ENCODE assay signal across 23 cellular contexts in the genomic region with DNA sequence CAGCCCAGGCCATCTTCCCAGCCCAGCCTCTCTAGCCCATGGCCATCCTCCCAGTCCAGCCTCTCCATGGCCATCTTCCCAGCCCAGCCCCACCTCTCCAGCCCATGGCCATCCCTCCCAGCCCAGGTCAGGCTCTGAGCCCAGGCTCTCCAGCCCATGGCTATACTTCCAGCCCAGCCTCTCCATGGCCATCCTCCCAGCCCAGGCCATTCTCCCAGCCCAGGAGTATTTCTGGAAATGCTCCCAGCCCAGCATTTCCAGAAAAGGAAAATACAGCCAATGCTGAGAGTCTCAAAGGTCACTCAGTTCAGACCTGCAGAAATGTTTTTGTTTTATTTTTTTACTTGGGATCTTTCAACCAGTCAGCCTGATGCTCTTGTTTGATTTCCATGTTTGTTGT.
"Had no signal": no experiment of that assay in that cellular context is flagged by ENCODE, and none has a peak within 500 bp of the region (broad histone marks: within the 10 kb centered on the region; RNA-seq: fewer than 3 reads in every experiment).

No MANE protein-coding gene starts in this region.

- H3K27me3 ChIP-seq: brain microvascular endothelial cell, gastroesophageal sphincter, ovary, vagina had no signal

- H3K36me3 ChIP-seq: brain microvascular endothelial cell, gastroesophageal sphincter, lower lobe of right lung, ovary, prostate gland, stomach, vagina had no signal

- H3K36me3 Mint-ChIP-seq: activated naive CD4-positive, alpha-beta T cell treated with anti-CD3 and anti-CD28 coated beads, Interleukin-2, amount 50 U/mL, for 24 hours; naive thymus-derived CD4-positive, alpha-beta T cell had no signal

- H3K4me3 ChIP-seq: gastroesophageal sphincter, lower lobe of right lung, ovary, prostate gland, stomach, vagina had no signal

- H3K4me1 ChIP-seq: gastroesophageal sphincter, lower lobe of right lung, prostate gland, stomach, vagina had no signal

- H3K27ac Mint-ChIP-seq: activated CD8-positive, alpha-beta T cell treated with anti-CD3 and anti-CD28 coated beads, Interleukin-2, amount 10 ng/mL, durations not matched to agents 7 days and 5 days; activated T-helper 1 cell treated with anti-CD3 and anti-CD28 coated beads, Interleukin-12 subunit alpha, Interleukin-12 subunit beta, Interleukin-2, Interleukin-4 antibody, amounts not matched to agents 30 ng/mL and 10 ng/mL and 1 ng/mL, durations not matched to agents 14 hours and 24 hours and 36 hours; naive thymus-derived CD4-positive, alpha-beta T cell had no signal

- ATAC-seq: activated CD8-positive, alpha-beta T cell treated with anti-CD3 and anti-CD28 coated beads, Interleukin-2, amount 10 ng/mL, durations not matched to agents 7 days and 5 days; esophagus mucosa; gastroesophageal sphincter; left colon had no signal

- H3K27ac ChIP-seq: brain microvascular endothelial cell, gastroesophageal sphincter, lower lobe of right lung, ovary, prostate gland, stomach, vagina had no signal

- H3K4me3 Mint-ChIP-seq: activated CD8-positive, alpha-beta T cell treated with anti-CD3 and anti-CD28 coated beads, Interleukin-2, amount 10 ng/mL, durations not matched to agents 7 days and 5 days; activated naive CD4-positive, alpha-beta T cell treated with anti-CD3 and anti-CD28 coated beads, Interleukin-2, amount 50 U/mL, for 24 hours; activated T-helper 1 cell treated with anti-CD3 and anti-CD28 coated beads, Interleukin-12 subunit alpha, Interleukin-12 subunit beta, Interleukin-2, Interleukin-4 antibody, amounts not matched to agents 30 ng/mL and 10 ng/mL and 1 ng/mL, durations not matched to agents 14 hours and 24 hours and 36 hours; naive thymus-derived CD4-positive, alpha-beta T cell had no signal

- H3K9me3 ChIP-seq: gastroesophageal sphincter, lower lobe of right lung, ovary, prostate gland, stomach, vagina had no signal

- DNase-seq: activated CD4-positive, alpha-beta T cell treated with anti-CD3 and anti-CD28 coated beads for 1 hour; activated CD4-positive, alpha-beta T cell treated with anti-CD3 and anti-CD28 coated beads, Interleukin-2, amount 50 U/mL, for 1 hour; activated CD8-positive, alpha-beta T cell treated with anti-CD3 and anti-CD28 coated beads, Interleukin-2, amount 10 ng/mL, durations not matched to agents 7 days and 5 days; activated gamma-delta T cell treated with Interleukin-2 at 50 U/mL for 16 hours; brain microvascular endothelial cell; caudate nucleus; effector memory CD4-positive, alpha-beta T cell; head of caudate nucleus; left colon; lower lobe of right lung; naive thymus-derived CD4-positive, alpha-beta T cell; ovary; stimulated activated CD4-positive, alpha-beta T cell treated with anti-CD3 and anti-CD28 coated beads, Interleukin-12 subunit alpha, Interleukin-12 subunit beta, amount 100 ng/mL, for 4 hours; stimulated activated CD4-positive, alpha-beta T cell treated with anti-CD3 and anti-CD28 coated beads, Interleukin-1b, Interleukin-23, amount 100 ng/mL, for 48 hours; stomach; trophoblast cell had no signal

- FAIRE-seq: keratinocyte had no signal

- H3K9me3 Mint-ChIP-seq: activated naive CD4-positive, alpha-beta T cell treated with anti-CD3 and anti-CD28 coated beads, Interleukin-2, amount 50 U/mL, for 24 hours; activated T-helper 1 cell treated with anti-CD3 and anti-CD28 coated beads, Interleukin-12 subunit alpha, Interleukin-12 subunit beta, Interleukin-2, Interleukin-4 antibody, amounts not matched to agents 30 ng/mL and 10 ng/mL and 1 ng/mL, durations not matched to agents 14 hours and 24 hours and 36 hours had no signal
